In the genomic region with DNA sequence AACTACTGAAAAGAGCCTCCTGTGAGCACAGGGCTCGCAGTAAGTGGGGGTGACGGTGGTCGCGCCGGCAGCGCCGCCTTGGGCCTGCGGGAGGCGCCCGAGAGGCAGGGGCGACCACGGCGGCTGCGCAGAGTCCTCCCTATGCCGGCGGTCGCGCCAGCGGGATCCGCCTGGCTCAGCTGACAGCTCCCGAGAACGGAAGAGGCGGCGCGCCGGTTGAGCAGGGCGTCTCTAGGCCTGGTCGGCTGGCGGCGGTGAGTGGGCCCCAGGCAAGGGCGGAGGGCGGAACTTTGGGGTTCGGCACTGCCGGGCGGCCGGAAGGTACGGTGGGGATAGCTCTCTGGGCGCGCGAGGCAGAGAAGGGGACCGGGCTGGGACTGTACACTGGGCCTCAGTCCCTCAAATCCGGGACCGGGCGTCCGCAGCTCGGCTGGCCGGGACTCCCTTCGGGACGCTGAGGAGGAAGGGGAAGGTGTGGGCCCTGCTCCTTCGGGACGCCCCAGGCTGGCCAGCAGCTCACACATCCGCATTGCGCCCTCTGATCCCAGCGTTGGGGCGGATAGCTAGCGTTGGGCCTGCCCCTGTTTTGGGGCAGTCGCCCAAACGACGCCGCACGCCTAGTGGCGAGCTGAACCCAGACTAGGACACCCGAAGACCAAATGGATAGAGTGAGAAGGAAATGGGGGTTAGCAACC, we compare ENCODE assay signal across 8 cellular contexts. TPM values are rescaled to one million over a fixed set of nuclear protein-coding genes. Genes with fewer than 3 reads are reported as not detected.
DNase-seq lines count a peak whose midpoint lies in the region; ATAC-seq and TF ChIP-seq lines count a peak whose summit lies in the region.

RNF14 (plus strand) TSS at position 192 of the 695 bp plus-strand sequence. CDS start 4,484 bp downstream, outside the sequence.

- H3K27me3 ChIP-seq in Caco-2 (replicated peaks; ENCODE audit: control insufficient read depth, insufficient read depth, low read length) (no peaks in the 10 kb centered on the region), endocrine pancreas (ENCODE audit: control insufficient read depth, insufficient read depth, low read length) (no peaks in the 10 kb centered on the region)

- no peaks in the 10 kb centered on the region for H3K9me3 ChIP-seq in Caco-2
- H3K9me3 ChIP-seq in endocrine pancreas (ENCODE audit: control insufficient read depth, low read length), result no peaks in the 10 kb centered on the region

- peak within 1 kb of the TSS; percentile 95 for H3K9ac ChIP-seq in endocrine pancreas (ENCODE audit: control insufficient read depth, insufficient read depth, low read length)

- ATAC-seq in GM19467 (IDR thresholded peaks at IDR 0.05; ENCODE audit: unreplicated experiment), result peak; percentile 86

- no peaks in the 10 kb centered on the region for H3K36me3 ChIP-seq in Caco-2 (ENCODE audit: control insufficient read depth, insufficient read depth, low read length)
- H3K36me3 ChIP-seq in endocrine pancreas (ENCODE audit: control insufficient read depth, insufficient read depth, low read length), result no peaks in the 10 kb centered on the region

- peaks cover 6% of the 10 kb centered on the region for H3K4me1 Mint-ChIP-seq in Caco-2 (ENCODE audit: low read depth, unreplicated experiment)
- H3K4me1 Mint-ChIP-seq in mesothelial cell of epicardium, result peaks cover 22% of the 10 kb centered on the region

- H3K9me3 Mint-ChIP-seq in Caco-2 (ENCODE audit: unreplicated experiment) (no peaks in the 10 kb centered on the region), mesothelial cell of epicardium (no peaks in the 10 kb centered on the region)

- CTCF ChIA-PET in Caco-2 (lab: Charles Lee), result interaction anchor here (0.6 to 3.1 kb wide), 18 partner anchors 9 to 1889 kb away, joined by 3 to 49 read pairs (median 4); partner anchors contain the start of genes DELE1 and GNPDA1

- H3K4me1 ChIP-seq in Caco-2 (peaks cover 23% of the 10 kb centered on the region), endocrine pancreas (ENCODE audit: control insufficient read depth, insufficient read depth, low read length) (peaks cover 11% of the 10 kb centered on the region)

- TF ChIP-seq CTCF in Caco-2 (IDR thresholded peaks at IDR 0.05; ENCODE audit: insufficient read depth in 1 of 2, low read depth in 1 of 2, low read length in 1 of 2, severe bottlenecking in 1 of 2, unreplicated experiment in 1 of 2) (peak; percentile 89 to 94), mesothelial cell of epicardium (IDR thresholded peaks at IDR 0.05; ENCODE audit: unreplicated experiment) (peak; percentile 88)

- H3K27me3 Mint-ChIP-seq in Caco-2 (ENCODE audit: insufficient read depth, unreplicated experiment) (no peaks in the 10 kb centered on the region), mesothelial cell of epicardium (ENCODE audit: low read depth) (no peaks in the 10 kb centered on the region)

- BruUV-seq in Caco-2 (replicated peaks; lab: Mats Ljungman, UMichigan), result TSS peak; percentile 73

- H3K27ac Mint-ChIP-seq in Caco-2 (ENCODE audit: unreplicated experiment) (peak within 1 kb of the TSS; percentile 88), mesothelial cell of epicardium (peak within 1 kb of the TSS; percentile 99)

- peaks cover 37% of the 10 kb centered on the region for H3K36me3 Mint-ChIP-seq in Caco-2 (ENCODE audit: insufficient read depth, unreplicated experiment)
- peaks cover 5% of the 10 kb centered on the region for H3K36me3 Mint-ChIP-seq in mesothelial cell of epicardium

- intact Hi-C loops in Caco-2 (cut with micrococcal nuclease; ENCODE audit: unreplicated experiment), result loop anchor here (2.0 kb wide), 2 partner anchors 44 to 46 kb away; no protein-coding TSS in a partner anchor

- H3K4me3 ChIP-seq in Caco-2 (ENCODE audit: low read depth, low read length) (peak within 1 kb of the TSS; percentile 84), endocrine pancreas (ENCODE audit: control insufficient read depth, insufficient read depth, low read length) (peak within 1 kb of the TSS; percentile 87)

- H3K4me3 Mint-ChIP-seq in Caco-2 (ENCODE audit: unreplicated experiment) (peak within 1 kb of the TSS; percentile 82), mesothelial cell of epicardium (peak within 1 kb of the TSS; percentile 96)

- DNase-seq in Caco-2 (peak; percentile 94 to 95), HS-27A (ENCODE audit: low read depth) (peak; percentile 58), NOMO-1 treated with DMSO at 0.1 percent for 48 hours (lab: John Stamatoyannopoulos, UW; ENCODE audit: unreplicated experiment) (peak; percentile 97), mesothelial cell of epicardium (ENCODE audit: low spot score in 2 of 2, unreplicated experiment in 2 of 2) (peak; percentile 90 to 95)
- peak; percentile 84 to 94 (median 86) for DNase-seq in activated CD8-positive, alpha-beta memory T cell treated with anti-CD3 and anti-CD28 coated beads for 48 hours (ENCODE audit: low read depth in 2 of 3, low spot score in 2 of 3)
- DNase-seq in stimulated activated CD8-positive, alpha-beta memory T cell treated with anti-CD3 and anti-CD28 coated beads, Interleukin-15, amount 100 ng/mL, for 48 hours (ENCODE audit: low read depth in 2 of 2), result peak; percentile 96

- POLR2A ChIA-PET in Caco-2 (lab: Charles Lee), result interaction anchor here (0.5 to 1.4 kb wide), 6 partner anchors 8 to 197 kb away, joined by 3 to 16 read pairs (median 6); partner anchors contain the start of genes DELE1 and GNPDA1

RNA-seq across cellular contexts. Expression of gene RNF14, which starts in this region (rescaled TPM):
- total RNA-seq in Caco-2 (2022) (35.1 and 38.7 TPM in 2 replicates), mesothelial cell of epicardium (34.0 to 36.5 TPM (median 35.1 TPM) in 3 replicates)

Comparison
In these comparisons a context has a peak if more than half of its experiments do, and no peak if none do; other contexts are left out.
1. Peak in every context shown above with its lines: DNase-seq, ATAC-seq and H3K4me3 ChIP-seq.